ENCODE assay signal across 11 cellular contexts in the genomic region with DNA sequence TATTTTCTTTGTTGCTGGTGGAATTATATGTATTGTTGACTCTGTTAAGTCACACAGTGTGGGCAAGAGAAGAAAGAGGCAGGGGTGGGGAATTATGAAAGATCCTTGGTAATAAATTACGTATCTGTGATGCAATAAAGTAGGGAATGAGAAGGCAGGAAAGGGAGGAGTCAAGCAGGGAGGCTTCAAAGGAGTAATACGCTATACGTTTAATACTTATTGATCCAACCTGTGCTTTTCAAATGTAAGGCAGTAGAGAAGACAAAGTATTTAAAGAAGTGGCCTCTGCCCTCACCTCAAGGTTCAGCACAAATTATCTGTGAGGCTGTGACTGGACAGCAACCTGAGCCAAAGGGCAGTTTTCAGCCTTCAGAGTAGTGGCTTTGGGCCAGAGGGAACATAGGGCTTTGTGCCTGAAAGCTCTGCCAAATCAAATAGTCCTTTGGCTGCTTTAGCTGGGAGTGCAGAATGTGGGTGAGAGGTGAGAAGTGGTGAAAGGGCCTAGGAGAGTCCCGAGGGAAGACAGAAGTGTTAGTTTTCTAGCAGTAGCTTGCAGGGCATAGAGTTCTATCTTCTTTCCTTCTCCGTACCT. TPM values are rescaled to one million over a fixed set of nuclear protein-coding genes. Genes with fewer than 3 reads are reported as not detected.
DNase-seq lines count a peak whose midpoint lies in the region; ATAC-seq and TF ChIP-seq lines count a peak whose summit lies in the region.
"Had no signal": no experiment of that assay in that cellular context is flagged by ENCODE, and none has a peak within 500 bp of the region (broad histone marks: within the 10 kb centered on the region; RNA-seq: fewer than 3 reads in every experiment).

No MANE protein-coding gene starts in this region.

- H3K27ac ChIP-seq in VCaP (peak overlapping the region; percentile 73), gastroesophageal sphincter (peak overlapping the region; percentile 70 to 86 (median 80))

- H3K4me1 ChIP-seq in gastroesophageal sphincter: peaks cover 11 to 31% (median 14%) of the 10 kb centered on the region in 3 donors

- no peaks in the 10 kb centered on the region for H3K27me3 ChIP-seq in gastroesophageal sphincter

- WGBS in gastroesophageal sphincter (ENCODE audit: low coverage in 1 of 2), 2 donors: 32 to 46% methylated on average over 4 to 5 of the region's 5 CpGs

- no peak for TF ChIP-seq EP300 in gastroesophageal sphincter (IDR thresholded peaks at IDR 0.05)

- TF ChIP-seq CTCF in VCaP (conservative IDR thresholded peaks at IDR 0.05): no peak
- TF ChIP-seq CTCF in gastroesophageal sphincter (IDR thresholded peaks at IDR 0.05): no peak

- no peak for TF ChIP-seq POLR2A in gastroesophageal sphincter (IDR thresholded peaks at IDR 0.05)

- peak; percentile 67 for DNase-seq in EH (ENCODE audit: low read depth)
- peak; percentile 75 for DNase-seq in renal cortical epithelial cell (ENCODE audit: low read depth)
- DNase-seq in SKM-1 (lab: John Stamatoyannopoulos, UW; ENCODE audit: unreplicated experiment): no peak
- DNase-seq in activated CD8-positive, alpha-beta memory T cell treated with anti-CD3 and anti-CD28 coated beads, Interleukin-2, amount 50 U/mL, for 48 hours: no peak
- DNase-seq in epidermal melanocyte (ENCODE audit: insufficient read length, low spot score): no peak
- DNase-seq in UCSD-AML1 (lab: John Stamatoyannopoulos, UW; ENCODE audit: unreplicated experiment): no peak
- DNase-seq: activated CD4-positive, alpha-beta T cell treated with anti-CD3 and anti-CD28 coated beads for 36 hours; cortex of kidney; NCI-H748 treated with DMSO at 0.1 percent for 48 hours had no signal

- peaks cover 0 to 27% of the 10 kb centered on the region in 2 donors for H3K36me3 ChIP-seq in gastroesophageal sphincter

- ATAC-seq in gastroesophageal sphincter: peak; percentile 98
- ATAC-seq: activated CD4-positive, alpha-beta T cell treated with anti-CD3 and anti-CD28 coated beads for 36 hours had no signal

- no peak overlapping the region for H3K4me3 ChIP-seq in gastroesophageal sphincter

- H3K9me3 ChIP-seq in gastroesophageal sphincter: no peaks in the 10 kb centered on the region

RNA-seq across cellular contexts. Expression of a gene that starts 1.2 kb away (rescaled TPM):
- total RNA-seq in gastroesophageal sphincter: 10 to 100 TPM in 1 of 4 donors, 1 to 10 TPM in 3; 1.2 to 22.2 (median 2.5) TPM
- total RNA-seq in renal cortical epithelial cell: 0.15 TPM in 1 of 2 replicates, not detected in the other

RNA-seq across cellular contexts. Expression of a gene that starts 10.2 kb away (rescaled TPM):
- total RNA-seq in gastroesophageal sphincter: 10 to 100 TPM; 11.6 to 17.6 (median 16.4) TPM
- total RNA-seq in renal cortical epithelial cell: 3.3 and 11.6 TPM in 2 replicates

RNA-seq across cellular contexts. Expression of a gene that starts 10.2 kb away (rescaled TPM):
- total RNA-seq in gastroesophageal sphincter (under 1 TPM in 1 of 4 donors, not detected in 3; 0.15 TPM), renal cortical epithelial cell (0.69 and 1.2 TPM in 2 replicates)
- total RNA-seq: activated CD4-positive, alpha-beta T cell treated with anti-CD3 and anti-CD28 coated beads for 36 hours had no signal

RNA-seq across cellular contexts. Expression of a gene that starts 25.1 kb away (rescaled TPM):
- total RNA-seq in gastroesophageal sphincter (10 to 100 TPM; 17.0 to 26.3 (median 18.3) TPM), renal cortical epithelial cell (1.4 and 4.1 TPM in 2 replicates)

Comparison
In these comparisons a context has a peak if more than half of its experiments do, and no peak if none do; other contexts are left out.
1. DNase-seq: peak in EH (single experiment) and renal cortical epithelial cell (single experiment); none in SKM-1 (single experiment), activated CD8-positive, alpha-beta memory T cell treated with anti-CD3 and anti-CD28 coated beads, Interleukin-2, amount 50 U/mL, for 48 hours (single experiment), epidermal melanocyte (single experiment) and UCSD-AML1 (single experiment).